ENCODE assay signal across 9 cellular contexts in the genomic region with DNA sequence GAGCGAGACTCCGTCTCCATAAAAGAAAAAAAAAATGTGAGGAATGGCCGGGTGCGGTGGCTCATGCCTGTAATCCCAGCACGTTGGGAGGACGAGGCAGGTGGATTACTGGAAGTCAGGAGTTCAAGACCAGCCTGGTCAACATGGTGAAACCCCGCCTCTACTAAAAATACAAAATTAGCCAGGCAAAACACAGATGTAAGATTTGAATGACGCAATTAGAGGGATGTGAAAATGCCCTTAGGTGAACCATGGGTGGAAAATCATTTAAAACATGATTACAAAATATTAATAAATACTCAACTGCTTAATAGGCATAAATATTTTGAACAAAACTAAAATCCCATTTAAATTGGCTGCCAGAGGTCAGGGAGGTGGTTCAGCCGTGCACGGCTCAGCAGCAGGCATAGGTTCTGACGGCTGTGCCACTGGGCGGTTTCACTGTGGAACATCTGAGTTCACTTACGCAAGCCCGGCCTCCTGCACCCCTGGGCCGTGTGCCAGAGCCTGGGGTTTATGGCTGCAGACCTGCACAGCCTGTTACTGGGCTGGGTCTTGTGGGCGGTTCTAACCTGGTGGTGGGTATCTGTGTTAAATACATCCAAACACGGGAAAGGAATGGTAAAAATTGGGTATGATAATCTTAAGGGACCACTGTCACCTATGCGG.
DNase-seq lines count a peak whose midpoint lies in the region; ATAC-seq and TF ChIP-seq lines count a peak whose summit lies in the region.
"Had no signal": no experiment of that assay in that cellular context is flagged by ENCODE, and none has a peak within 500 bp of the region (broad histone marks: within the 10 kb centered on the region; RNA-seq: fewer than 3 reads in every experiment).

No MANE protein-coding gene starts in this region.

- H3K36me3 ChIP-seq in MM.1S (replicated peaks; ENCODE audit: insufficient read depth, low read length): no peaks in the 10 kb centered on the region

- H3K4me1 ChIP-seq in MM.1S (ENCODE audit: low read length): peaks cover 2% of the 10 kb centered on the region

- no peaks in the 10 kb centered on the region for H3K79me2 ChIP-seq in MM.1S (ENCODE audit: low read length)

- peak; percentile 79 for ATAC-seq in HG02678 (IDR thresholded peaks at IDR 0.05; ENCODE audit: unreplicated experiment)
- no peak for ATAC-seq in HG02852 (IDR thresholded peaks at IDR 0.05; ENCODE audit: unreplicated experiment)
- ATAC-seq: WTC11 had no signal

- no peak overlapping the region for H3K9ac ChIP-seq in MM.1S (ENCODE audit: low read length)

- peak; percentile 84 for DNase-seq in GF-D8 (lab: John Stamatoyannopoulos, UW)
- peak; percentile 59 for DNase-seq in NCI-H774 (lab: John Stamatoyannopoulos, UW)
- peak; percentile 62 for DNase-seq in iris pigment epithelial cell (ENCODE audit: low read depth)
- DNase-seq in stimulated activated CD4-positive, alpha-beta T cell treated with anti-CD3 and anti-CD28 coated beads, Interleukin-4, amount 100 ng/mL, for 24 hours: no peak
- no peak for DNase-seq in activated T-cell treated with anti-CD3 and anti-CD28 coated beads, Interleukin-2, amount 50 U/mL, for 48 hours
- DNase-seq in MM.1S: no peak

- peaks cover 42% of the 10 kb centered on the region for H3K27me3 ChIP-seq in MM.1S (replicated peaks; ENCODE audit: insufficient read depth, low read length)

- H3F3A ChIP-seq in MM.1S (ENCODE audit: insufficient read depth, low read length): peaks cover 2% of the 10 kb centered on the region; the same call in 1 of the 2 replicates

- no peak overlapping the region for H2AFZ ChIP-seq in MM.1S (ENCODE audit: low read length)

- TF ChIP-seq CTCF in MM.1S (IDR thresholded peaks at IDR 0.05; ENCODE audit: low read length): no peak

- no peaks in the 10 kb centered on the region for H3K9me3 ChIP-seq in MM.1S (replicated peaks; ENCODE audit: insufficient read depth, low read length)

- H3K4me3 ChIP-seq in MM.1S (ENCODE audit: low read length): no peak overlapping the region

- no peaks in the 10 kb centered on the region for H4K20me1 ChIP-seq in MM.1S (ENCODE audit: insufficient read depth, low read length)

- no peak overlapping the region for H3K4me2 ChIP-seq in MM.1S (ENCODE audit: low read depth, low read length)

- no peaks in the 10 kb centered on the region for H3K9me2 ChIP-seq in MM.1S (replicated peaks; ENCODE audit: insufficient read depth, low read length)

- no peak overlapping the region for H3K27ac ChIP-seq in MM.1S (ENCODE audit: low read length)

Comparison
In these comparisons a context has a peak if more than half of its experiments do, and no peak if none do; other contexts are left out.
1. DNase-seq: peak in GF-D8 (single experiment), NCI-H774 (single experiment) and iris pigment epithelial cell (single experiment); none in stimulated activated CD4-positive, alpha-beta T cell treated with anti-CD3 and anti-CD28 coated beads, Interleukin-4, amount 100 ng/mL, for 24 hours (single experiment), activated T-cell treated with anti-CD3 and anti-CD28 coated beads, Interleukin-2, amount 50 U/mL, for 48 hours (0 of 2) and MM.1S (single experiment).